Comparison of ENCODE assay signal across 31 cellular contexts in the genomic region with DNA sequence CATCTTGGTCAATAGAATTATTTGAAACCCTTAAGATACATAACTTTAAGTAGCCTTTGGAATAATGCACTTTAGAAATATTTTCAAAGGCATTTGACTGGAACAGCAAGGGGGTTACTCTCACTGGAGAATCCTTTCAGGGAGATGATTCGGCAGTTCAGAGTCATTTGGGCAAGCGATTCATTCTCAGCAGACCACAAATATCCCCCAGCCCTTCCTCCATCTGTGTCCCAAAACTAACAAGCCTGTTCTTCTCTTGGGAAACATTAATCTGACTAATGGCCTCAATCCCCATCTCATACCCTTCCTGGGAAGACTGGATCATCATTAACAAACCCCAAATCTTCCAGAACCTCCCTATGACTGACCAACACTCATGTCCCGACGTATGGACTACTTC.
"Had no signal": no experiment of that assay in that cellular context is flagged by ENCODE, and none has a peak within 500 bp of the region (broad histone marks: within the 10 kb centered on the region; RNA-seq: fewer than 3 reads in every experiment).

No MANE protein-coding gene starts in this region.

- ATAC-seq: activated CD4-positive, CD25-positive, alpha-beta regulatory T cell treated with anti-CD3 and anti-CD28 coated beads, Interleukin-2, amount 50 U/mL, for 24 hours; left cardiac atrium; left ventricle myocardium superior; sciatic nerve; stimulated activated effector memory CD8-positive, alpha-beta T cell treated with anti-CD3 and anti-CD28 coated beads, Interleukin-12 subunit alpha, Interleukin-12 subunit beta, amount 100 ng/mL, for 72 hours; stimulated activated naive CD8-positive, alpha-beta T cell treated with anti-CD3 and anti-CD28 coated beads, Interleukin-15, amount 100 ng/mL, for 72 hours had no signal

- H3K9me3 ChIP-seq: neutrophil, ovary, prostate gland, uterus had no signal

- H3K36me3 ChIP-seq: brain microvascular endothelial cell, neutrophil, ovary, prostate gland, uterus had no signal

- H3K4me3 ChIP-seq: ovary, prostate gland, uterus had no signal

- DNase-seq: activated CD4-positive, alpha-beta memory T cell treated with anti-CD3 and anti-CD28 coated beads, Interleukin-2, amount 10 ng/mL, durations not matched to agents 7 days and 5 days; activated CD4-positive, alpha-beta T cell treated with anti-CD3 and anti-CD28 coated beads, Interleukin-2, amount 10 ng/mL, durations not matched to agents 24 days and 14 days; activated CD8-positive, alpha-beta memory T cell treated with anti-CD3 and anti-CD28 coated beads, Interleukin-2, amount 50 U/mL, for 48 hours; activated gamma-delta T cell; activated naive CD4-positive, alpha-beta T cell treated with anti-CD3 and anti-CD28 coated beads, Interleukin-2, amount 10 ng/mL, durations not matched to agents 7 days and 5 days; activated naive CD8-positive, alpha-beta T cell treated with anti-CD3 and anti-CD28 coated beads, Interleukin-2, amount 10 ng/mL, durations not matched to agents 7 days and 5 days; activated T-cell treated with anti-CD3 and anti-CD28 coated beads, Interleukin-2, amount 50 U/mL, for 24 hours; brain microvascular endothelial cell; central memory CD4-positive, alpha-beta T cell; dermis blood vessel endothelial cell; effector CD4-positive, alpha-beta T cell; head of caudate nucleus; hippocampal formation; left cardiac atrium; left ventricle myocardium superior; ovary; retina; small intestine; stimulated activated CD4-positive, alpha-beta T cell treated with anti-CD3 and anti-CD28 coated beads, Interleukin-4, amount 100 ng/mL, for 24 hours; stimulated activated naive CD8-positive, alpha-beta T cell treated with anti-CD3 and anti-CD28 coated beads, Interleukin-15, amount 100 ng/mL, for 72 hours; substantia nigra; uterus had no signal

- H3K27ac Mint-ChIP-seq: activated CD4-positive, alpha-beta memory T cell treated with anti-CD3 and anti-CD28 coated beads, Interleukin-2, amount 10 ng/mL, durations not matched to agents 7 days and 5 days; activated CD4-positive, alpha-beta T cell treated with anti-CD3 and anti-CD28 coated beads, Interleukin-2, amount 10 ng/mL, durations not matched to agents 24 days and 14 days; activated naive CD4-positive, alpha-beta T cell treated with anti-CD3 and anti-CD28 coated beads, Interleukin-2, amount 10 ng/mL, durations not matched to agents 7 days and 5 days; activated naive CD8-positive, alpha-beta T cell treated with anti-CD3 and anti-CD28 coated beads, Interleukin-2, amount 10 ng/mL, durations not matched to agents 7 days and 5 days; activated T-cell treated with anti-CD3 and anti-CD28 coated beads, Interleukin-2, amount 50 U/mL, for 24 hours; nephron; stimulated activated effector memory CD8-positive, alpha-beta T cell treated with anti-CD3 and anti-CD28 coated beads, Interleukin-12 subunit alpha, Interleukin-12 subunit beta, amount 100 ng/mL, for 72 hours; stimulated activated naive CD8-positive, alpha-beta T cell treated with anti-CD3 and anti-CD28 coated beads, Interleukin-15, amount 100 ng/mL, for 72 hours; type B pancreatic cell had no signal

- H3K36me3 Mint-ChIP-seq: activated naive CD8-positive, alpha-beta T cell treated with anti-CD3 and anti-CD28 coated beads, Interleukin-2, amount 10 ng/mL, durations not matched to agents 7 days and 5 days; stimulated activated effector memory CD8-positive, alpha-beta T cell treated with anti-CD3 and anti-CD28 coated beads, Interleukin-12 subunit alpha, Interleukin-12 subunit beta, amount 100 ng/mL, for 72 hours; type B pancreatic cell had no signal

- H3K27me3 ChIP-seq: brain microvascular endothelial cell, neutrophil, ovary, uterus had no signal

- H3K9me3 Mint-ChIP-seq: activated CD4-positive, alpha-beta memory T cell treated with anti-CD3 and anti-CD28 coated beads, Interleukin-2, amount 10 ng/mL, durations not matched to agents 7 days and 5 days; activated CD4-positive, alpha-beta T cell treated with anti-CD3 and anti-CD28 coated beads, Interleukin-2, amount 10 ng/mL, durations not matched to agents 24 days and 14 days; activated naive CD4-positive, alpha-beta T cell treated with anti-CD3 and anti-CD28 coated beads, Interleukin-2, amount 10 ng/mL, durations not matched to agents 7 days and 5 days; activated naive CD8-positive, alpha-beta T cell treated with anti-CD3 and anti-CD28 coated beads, Interleukin-2, amount 10 ng/mL, durations not matched to agents 7 days and 5 days had no signal

- H3K27ac ChIP-seq: brain microvascular endothelial cell, epithelial cell of prostate, neutrophil, ovary, prostate gland, uterus, VCaP had no signal

- H3K4me1 ChIP-seq: prostate gland, uterus had no signal

- H3K4me3 Mint-ChIP-seq: activated CD4-positive, alpha-beta memory T cell treated with anti-CD3 and anti-CD28 coated beads, Interleukin-2, amount 10 ng/mL, durations not matched to agents 7 days and 5 days; activated CD4-positive, alpha-beta T cell treated with anti-CD3 and anti-CD28 coated beads, Interleukin-2, amount 10 ng/mL, durations not matched to agents 24 days and 14 days; activated naive CD4-positive, alpha-beta T cell treated with anti-CD3 and anti-CD28 coated beads, Interleukin-2, amount 10 ng/mL, durations not matched to agents 7 days and 5 days; activated naive CD8-positive, alpha-beta T cell treated with anti-CD3 and anti-CD28 coated beads, Interleukin-2, amount 10 ng/mL, durations not matched to agents 7 days and 5 days; activated T-cell treated with anti-CD3 and anti-CD28 coated beads, Interleukin-2, amount 50 U/mL, for 24 hours; nephron; stimulated activated effector memory CD8-positive, alpha-beta T cell treated with anti-CD3 and anti-CD28 coated beads, Interleukin-12 subunit alpha, Interleukin-12 subunit beta, amount 100 ng/mL, for 72 hours; stimulated activated naive CD8-positive, alpha-beta T cell treated with anti-CD3 and anti-CD28 coated beads, Interleukin-15, amount 100 ng/mL, for 72 hours; type B pancreatic cell had no signal
